Comparison of ENCODE assay signal across 7 cellular contexts in genomic region chr22:37953437-37954179, GRCh38. TPM values are rescaled to one million over a fixed set of nuclear protein-coding genes. Genes with fewer than 3 reads are reported as not detected.
DNase-seq lines count a peak whose midpoint lies in the region; ATAC-seq, FAIRE-seq and TF ChIP-seq lines count a peak whose summit lies in the region.

Gene C22orf23, minus strand, starts transcription at chr22:37953601. Its CDS starts 452 bp downstream, at chr22:37953149.
Gene POLR2F, plus strand, starts transcription at chr22:37953699. Its CDS starts 89 bp downstream, at chr22:37953788.

- H3K27me3 ChIP-seq in hepatocyte (no peaks in the 10 kb centered on the region), rectal smooth muscle tissue (ENCODE audit: control insufficient read depth, insufficient read depth, low read length) (no peaks in the 10 kb centered on the region)

- peak within 1 kb of the TSS; percentile 84 for H3K9ac ChIP-seq in rectal smooth muscle tissue (ENCODE audit: low read length)

- H3K4me1 ChIP-seq in hepatocyte (ENCODE audit: insufficient read depth) (peaks cover 14% of the 10 kb centered on the region), rectal smooth muscle tissue (ENCODE audit: control insufficient read depth, insufficient read depth, low read length) (peaks cover 7% of the 10 kb centered on the region)

- H3K79me2 ChIP-seq in hepatocyte = peaks cover 30% of the 10 kb centered on the region

- H3K9me3 ChIP-seq in hepatocyte (ENCODE audit: low read depth) = no peaks in the 10 kb centered on the region

- WGBS in hepatocyte (ENCODE audit: low lambda C conversion rate, missing lambda C conversion rate) = under 1% methylated on average over 45 of the region's 52 CpGs

- no peak within 1 kb of the TSS for H3K27ac ChIP-seq in hepatocyte
- H3K27ac ChIP-seq in rectal smooth muscle tissue (ENCODE audit: low read depth, low read length) = peak within 1 kb of the TSS; percentile 65

- peak; percentile 68 for ATAC-seq in HG02973 (IDR thresholded peaks at IDR 0.05; ENCODE audit: unreplicated experiment)

- TF ChIP-seq CTCF in astrocyte of the cerebellum (IDR thresholded peaks at IDR 0.05; ENCODE audit: low read depth, low read length, missing control alignments) (no peak), hepatocyte (IDR thresholded peaks at IDR 0.05; ENCODE audit: poor library complexity) (no peak)

- peak within 1 kb of the TSS; percentile 93 for H3K4me2 ChIP-seq in hepatocyte

- DNase-seq in GM18507 (ENCODE audit: extremely low spot score, insufficient read length, low read depth) (peak; percentile 100), NCI-H2029 (lab: John Stamatoyannopoulos, UW) (peak; percentile 92), T-helper 9 cell (peak; percentile 96), astrocyte of the cerebellum (ENCODE audit: low read depth) (peak; percentile 87), hepatocyte (ENCODE audit: low spot score) (peak; percentile 99)

- in situ Hi-C loops in astrocyte of the cerebellum (cut with HindIII; ENCODE audit: low sequenced_read_pairs) = no loop called here

- H4K20me1 ChIP-seq in hepatocyte (ENCODE audit: insufficient read depth, poor library complexity, severe bottlenecking) = no peaks in the 10 kb centered on the region

- H3K36me3 ChIP-seq in hepatocyte (replicated peaks; ENCODE audit: insufficient read depth, low read depth) (no peaks in the 10 kb centered on the region), rectal smooth muscle tissue (ENCODE audit: control insufficient read depth, insufficient read depth, low read length) (peaks cover 13% of the 10 kb centered on the region)

- peak within 1 kb of the TSS; percentile 90 for H2AFZ ChIP-seq in hepatocyte

- peak; percentile 97 for FAIRE-seq in GM18507 (lab: Jason Lieb, UNC)

- H3K9me2 ChIP-seq in hepatocyte (replicated peaks; ENCODE audit: insufficient read depth) = no peaks in the 10 kb centered on the region

- H3K4me3 ChIP-seq in astrocyte of the cerebellum (ENCODE audit: low read depth, low read length) (peak within 1 kb of the TSS; percentile 94), hepatocyte (peak within 1 kb of the TSS; percentile 46), rectal smooth muscle tissue (ENCODE audit: low read length) (peak within 1 kb of the TSS; percentile 94)

RNA-seq across cellular contexts. Expression of gene C22orf23, which starts in this region (rescaled TPM):
- 0.30 TPM in 1 of 2 replicates, not detected in the other for total RNA-seq in hepatocyte
- 0.29 TPM in 1 of 2 replicates, not detected in the other for polyA plus RNA-seq in hepatocyte

RNA-seq across cellular contexts. Expression of gene POLR2F, which starts in this region (rescaled TPM):
- total RNA-seq in hepatocyte = 59.4 and 74.3 TPM in 2 replicates
- 119 and 129 TPM in 2 replicates for polyA plus RNA-seq in hepatocyte
